In the genomic region with DNA sequence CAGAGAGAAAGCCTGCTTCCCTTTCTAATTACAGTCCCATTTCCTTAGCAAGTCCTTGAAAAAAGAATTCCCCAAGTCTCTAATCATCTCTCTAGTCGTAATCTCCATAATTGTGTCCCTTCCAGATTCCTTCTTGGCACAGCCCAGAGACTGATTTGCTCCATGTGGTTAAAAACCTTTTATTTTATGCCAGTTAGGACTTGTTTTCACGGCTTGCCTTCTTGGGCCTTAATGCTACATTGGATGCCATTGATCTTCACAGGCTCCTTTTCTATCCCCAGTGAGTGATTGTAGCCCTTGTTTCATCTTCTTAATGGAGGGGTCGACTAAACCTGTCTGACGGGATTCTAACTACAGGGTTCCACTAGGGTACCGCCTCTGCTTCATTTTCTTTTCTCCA, we compare ENCODE assay signal across 21 cellular contexts.
"Had no signal": no experiment of that assay in that cellular context is flagged by ENCODE, and none has a peak within 500 bp of the region (broad histone marks: within the 10 kb centered on the region; RNA-seq: fewer than 3 reads in every experiment).

No MANE protein-coding gene starts in this region.

- ATAC-seq: foreskin keratinocyte; left ventricle myocardium superior; natural killer cell treated with Interleukin-12 subunit alpha and Interleukin-12 subunit beta and Interleukin-15 and Interleukin-18, amount 100 ng/mL, for 72 hours; stimulated activated naive CD8-positive, alpha-beta T cell treated with anti-CD3 and anti-CD28 coated beads, Interleukin-15, Interleukin-2, amounts not matched to agents 100 U/mL and 50 U/mL, for 24 hours had no signal

- H3K4me1 ChIP-seq: foreskin keratinocyte, prostate gland had no signal

- H3K4me3 ChIP-seq: cardiac muscle cell, ovary, prostate gland, tibial nerve had no signal

- H3K36me3 ChIP-seq: cardiac muscle cell, neutrophil, ovary, prostate gland, tibial nerve had no signal

- H3K27ac ChIP-seq: cardiac muscle cell, epithelial cell of prostate, foreskin keratinocyte, neutrophil, prostate gland, tibial nerve had no signal

- FAIRE-seq: urothelium cell line had no signal

- H3K9me3 ChIP-seq: neutrophil, ovary, prostate gland, tibial nerve had no signal

- H3K27me3 ChIP-seq: cardiac muscle cell, foreskin keratinocyte, neutrophil, ovary, tibial nerve had no signal

- DNase-seq: activated CD4-positive, alpha-beta T cell treated with anti-CD3 and anti-CD28 coated beads for 4 hours; activated CD4-positive, alpha-beta T cell treated with anti-CD3 and anti-CD28 coated beads, Interleukin-2, amount 50 U/mL, for 48 hours; activated CD4-positive, CD25-positive, alpha-beta regulatory T cell; activated naive CD4-positive, alpha-beta T cell treated with anti-CD3 and anti-CD28 coated beads, Interleukin-2, amount 10 ng/mL, durations not matched to agents 7 days and 5 days; activated T-cell treated with anti-CD3 and anti-CD28 coated beads, Interleukin-2, amount 50 U/mL, for 48 hours; amygdala; immature natural killer cell; left ventricle myocardium superior; mammary epithelial cell; ovary; right cardiac atrium; stimulated activated CD4-positive, alpha-beta T cell treated with anti-CD3 and anti-CD28 coated beads, Interleukin-4, amount 100 ng/mL, for 4 hours; stimulated activated naive CD8-positive, alpha-beta T cell treated with anti-CD3 and anti-CD28 coated beads, Interleukin-15, Interleukin-2, amounts not matched to agents 100 U/mL and 50 U/mL, for 24 hours had no signal
